8 cellular contexts compared by ENCODE assay signal in genomic region chr5:96703985-96704384, GRCh38. TPM values are rescaled to one million over a fixed set of nuclear protein-coding genes. Genes with fewer than 3 reads are reported as not detected.
A peak's percentile ranks its signal among the peaks of the same experiment; 100 is the strongest.
DNase-seq lines count a peak whose midpoint lies in the region; ATAC-seq, FAIRE-seq and TF ChIP-seq lines count a peak whose summit lies in the region.
"Had no signal": no experiment of that assay in that cellular context is flagged by ENCODE, and none has a peak within 500 bp of the region (broad histone marks: within the 10 kb centered on the region; RNA-seq: fewer than 3 reads in every experiment).

No MANE protein-coding gene starts in this region.

- peaks cover 41% of the 10 kb centered on the region for H3K4me1 Mint-ChIP-seq in activated naive CD8-positive, alpha-beta T cell (ENCODE audit: low read depth)

- peaks cover 22% of the 10 kb centered on the region for H4K20me1 ChIP-seq in hepatocyte (ENCODE audit: insufficient read depth, poor library complexity, severe bottlenecking)

- no peaks in the 10 kb centered on the region for H3K9me2 ChIP-seq in hepatocyte (replicated peaks; ENCODE audit: insufficient read depth)

- no peak for ATAC-seq in HG02885 (IDR thresholded peaks at IDR 0.05; ENCODE audit: poor library complexity, unreplicated experiment)

- H3K27me3 ChIP-seq in hepatocyte (no peaks in the 10 kb centered on the region), small intestine (ENCODE audit: control insufficient read depth in 2 of 2, insufficient read depth in 2 of 2, low read length in 2 of 2) (no peaks in the 10 kb centered on the region)

- peak overlapping the region; percentile 93 for H3K4me3 Mint-ChIP-seq in activated naive CD8-positive, alpha-beta T cell

- WGBS in hepatocyte (ENCODE audit: low lambda C conversion rate, missing lambda C conversion rate), result 57% methylated on average over 3 of the region's 3 CpGs
- 13 to 38% (median 26%) methylated on average over 3 of the region's 3 CpGs for WGBS in small intestine, 3 donors

- H3K79me2 ChIP-seq in hepatocyte, result peaks cover 53% of the 10 kb centered on the region

- no peak for TF ChIP-seq CTCF in HFF-Myc (IDR thresholded peaks at IDR 0.05; ENCODE audit: low read depth, low read length, missing control alignments)
- no peak for TF ChIP-seq CTCF in hepatocyte (IDR thresholded peaks at IDR 0.05; ENCODE audit: poor library complexity)

- DNase-seq in HFF-Myc (ENCODE audit: extremely low read depth, low read depth), result no peak
- DNase-seq in hepatocyte (ENCODE audit: low spot score), result no peak
- peak; percentile 59 for DNase-seq in small intestine
- DNase-seq in NCI-H2171 (lab: John Stamatoyannopoulos, UW), result no peak
- no peak for DNase-seq in stimulated activated CD4-positive, alpha-beta T cell treated with anti-CD3 and anti-CD28 coated beads, Interleukin-2, amount 100 ng/mL, for 48 hours
- DNase-seq: MV-4-11 had no signal

- H3K36me3 ChIP-seq in hepatocyte (replicated peaks; ENCODE audit: insufficient read depth, low read depth) (no peaks in the 10 kb centered on the region), small intestine (ENCODE audit: control insufficient read depth in 2 of 2, insufficient read depth in 2 of 2, low read length in 2 of 2) (no peaks in the 10 kb centered on the region)

- H3K27me3 Mint-ChIP-seq in activated naive CD8-positive, alpha-beta T cell, result no peaks in the 10 kb centered on the region

- no peak for FAIRE-seq in small intestine (lab: Jason Lieb, UNC)

- peaks cover 3% of the 10 kb centered on the region for H3K36me3 Mint-ChIP-seq in activated naive CD8-positive, alpha-beta T cell

- H3K4me2 ChIP-seq in hepatocyte, result peak overlapping the region; percentile 75

- H3K4me3 ChIP-seq in HFF-Myc (replicated peaks; ENCODE audit: low read depth, low read length) (peak overlapping the region; percentile 69), hepatocyte (peak overlapping the region; percentile 69), small intestine (ENCODE audit: low read depth in 1 of 2, low read length in 2 of 2) (peak overlapping the region in 1 of 2 donors; percentile 69)

- H3K9me3 Mint-ChIP-seq in activated naive CD8-positive, alpha-beta T cell (ENCODE audit: low read depth), result no peaks in the 10 kb centered on the region

- peak overlapping the region; percentile 98 for H3K27ac ChIP-seq in hepatocyte
- peak overlapping the region; percentile 93 to 97 for H3K27ac ChIP-seq in small intestine (ENCODE audit: low read depth in 1 of 2, low read length in 1 of 2)

- peaks cover 3% of the 10 kb centered on the region for H3K4me1 ChIP-seq in hepatocyte (ENCODE audit: insufficient read depth)
- H3K4me1 ChIP-seq in small intestine (ENCODE audit: control insufficient read depth in 2 of 2, insufficient read depth in 1 of 2, low read depth in 1 of 2, low read length in 1 of 2), result peaks cover 2 to 6% of the 10 kb centered on the region in 2 donors

- H3K27ac Mint-ChIP-seq in activated naive CD8-positive, alpha-beta T cell, result peak overlapping the region; percentile 72

- H2AFZ ChIP-seq in hepatocyte, result no peak overlapping the region

- no peaks in the 10 kb centered on the region for H3K9me3 ChIP-seq in hepatocyte (ENCODE audit: low read depth)
- H3K9me3 ChIP-seq in small intestine (ENCODE audit: control insufficient read depth, low read depth), result no peaks in the 10 kb centered on the region

RNA-seq across cellular contexts. Expression of gene CAST, which starts 41.8 kb away (rescaled TPM):
- total RNA-seq in hepatocyte, result 177 and 195 TPM in 2 replicates
- polyA plus RNA-seq in hepatocyte (140 and 169 TPM in 2 replicates), small intestine (100 to 1,000 TPM in 2 of 3 donors, 10 to 100 TPM in 1; 96.7 to 165 (median 120) TPM)
